15 cellular contexts compared by ENCODE assay signal in genomic region chrX:9598344-9598743, GRCh38.
"Had no signal": no experiment of that assay in that cellular context is flagged by ENCODE, and none has a peak within 500 bp of the region (broad histone marks: within the 10 kb centered on the region; RNA-seq: fewer than 3 reads in every experiment).

No MANE protein-coding gene starts in this region.

- H3K27ac ChIP-seq: breast epithelium had no signal

- H3K27me3 Mint-ChIP-seq: activated CD4-positive, alpha-beta memory T cell treated with anti-CD3 and anti-CD28 coated beads, Interleukin-2, amount 10 ng/mL, durations not matched to agents 7 days and 5 days; activated CD8-positive, alpha-beta memory T cell treated with anti-CD3 and anti-CD28 coated beads, Interleukin-2, amount 10 ng/mL, durations not matched to agents 7 days and 5 days; dendritic cell treated with granulocyte-macrophage colony-stimulating factor and Interleukin-4, amounts not matched to agents 40 ng/mL and 50 ng/mL, for 4 days; stimulated activated naive B cell treated with anti-CD40 and anti-IgM and Interleukin-4, amounts not matched to agents 10 μg/mL and 1 μg/mL and 100 μg/mL, for 72 hours; T-cell had no signal

- DNase-seq: activated CD4-positive, alpha-beta memory T cell treated with anti-CD3 and anti-CD28 coated beads, Interleukin-2, amount 10 ng/mL, durations not matched to agents 7 days and 5 days; activated CD4-positive, alpha-beta T cell treated with anti-CD3 and anti-CD28 coated beads for 48 hours; activated CD4-positive, CD25-positive, alpha-beta regulatory T cell; activated CD8-positive, alpha-beta memory T cell treated with anti-CD3 and anti-CD28 coated beads, Interleukin-2, amount 10 ng/mL, durations not matched to agents 7 days and 5 days; activated naive CD4-positive, alpha-beta T cell treated with Interleukin-2 at 50 U/mL for 16 hours; effector memory CD4-positive, alpha-beta T cell; left colon; nucleus accumbens; retina; stimulated activated naive B cell treated with anti-CD40 and anti-IgM and Interleukin-4, amounts not matched to agents 10 μg/mL and 1 μg/mL and 100 μg/mL, for 72 hours; T-cell had no signal

- H3K4me1 Mint-ChIP-seq: activated CD4-positive, alpha-beta memory T cell treated with anti-CD3 and anti-CD28 coated beads, Interleukin-2, amount 10 ng/mL, durations not matched to agents 7 days and 5 days; activated CD8-positive, alpha-beta memory T cell treated with anti-CD3 and anti-CD28 coated beads, Interleukin-2, amount 10 ng/mL, durations not matched to agents 7 days and 5 days; nephron had no signal

- H3K4me1 ChIP-seq: breast epithelium had no signal

- H3K36me3 ChIP-seq: breast epithelium had no signal

- H3K9me3 ChIP-seq: breast epithelium had no signal

- H3K4me3 ChIP-seq: breast epithelium, lung had no signal

- H3K9me3 Mint-ChIP-seq: activated CD4-positive, alpha-beta memory T cell treated with anti-CD3 and anti-CD28 coated beads, Interleukin-2, amount 10 ng/mL, durations not matched to agents 7 days and 5 days; dendritic cell treated with granulocyte-macrophage colony-stimulating factor and Interleukin-4, amounts not matched to agents 40 ng/mL and 50 ng/mL, for 4 days; stimulated activated naive B cell treated with anti-CD40 and anti-IgM and Interleukin-4, amounts not matched to agents 10 μg/mL and 1 μg/mL and 100 μg/mL, for 72 hours; T-cell had no signal

- H3K36me3 Mint-ChIP-seq: activated CD8-positive, alpha-beta memory T cell treated with anti-CD3 and anti-CD28 coated beads, Interleukin-2, amount 10 ng/mL, durations not matched to agents 7 days and 5 days; T-cell had no signal

- ATAC-seq: activated CD8-positive, alpha-beta memory T cell treated with anti-CD3 and anti-CD28 coated beads, Interleukin-2, amount 10 ng/mL, durations not matched to agents 7 days and 5 days; left colon; stimulated activated naive B cell treated with anti-CD40 and anti-IgM and Interleukin-4, amounts not matched to agents 10 μg/mL and 1 μg/mL and 100 μg/mL, for 72 hours; T-cell had no signal

- H3K27ac Mint-ChIP-seq: activated CD4-positive, alpha-beta memory T cell treated with anti-CD3 and anti-CD28 coated beads, Interleukin-2, amount 10 ng/mL, durations not matched to agents 7 days and 5 days; activated CD8-positive, alpha-beta memory T cell treated with anti-CD3 and anti-CD28 coated beads, Interleukin-2, amount 10 ng/mL, durations not matched to agents 7 days and 5 days; dendritic cell treated with granulocyte-macrophage colony-stimulating factor and Interleukin-4, amounts not matched to agents 40 ng/mL and 50 ng/mL, for 4 days; stimulated activated naive B cell treated with anti-CD40 and anti-IgM and Interleukin-4, amounts not matched to agents 10 μg/mL and 1 μg/mL and 100 μg/mL, for 72 hours; T-cell had no signal

- H3K4me3 Mint-ChIP-seq: activated CD4-positive, alpha-beta memory T cell treated with anti-CD3 and anti-CD28 coated beads, Interleukin-2, amount 10 ng/mL, durations not matched to agents 7 days and 5 days; activated CD8-positive, alpha-beta memory T cell treated with anti-CD3 and anti-CD28 coated beads, Interleukin-2, amount 10 ng/mL, durations not matched to agents 7 days and 5 days; dendritic cell treated with granulocyte-macrophage colony-stimulating factor and Interleukin-4, amounts not matched to agents 40 ng/mL and 50 ng/mL, for 4 days; nephron; stimulated activated naive B cell treated with anti-CD40 and anti-IgM and Interleukin-4, amounts not matched to agents 10 μg/mL and 1 μg/mL and 100 μg/mL, for 72 hours; T-cell had no signal
